In the genomic region with DNA sequence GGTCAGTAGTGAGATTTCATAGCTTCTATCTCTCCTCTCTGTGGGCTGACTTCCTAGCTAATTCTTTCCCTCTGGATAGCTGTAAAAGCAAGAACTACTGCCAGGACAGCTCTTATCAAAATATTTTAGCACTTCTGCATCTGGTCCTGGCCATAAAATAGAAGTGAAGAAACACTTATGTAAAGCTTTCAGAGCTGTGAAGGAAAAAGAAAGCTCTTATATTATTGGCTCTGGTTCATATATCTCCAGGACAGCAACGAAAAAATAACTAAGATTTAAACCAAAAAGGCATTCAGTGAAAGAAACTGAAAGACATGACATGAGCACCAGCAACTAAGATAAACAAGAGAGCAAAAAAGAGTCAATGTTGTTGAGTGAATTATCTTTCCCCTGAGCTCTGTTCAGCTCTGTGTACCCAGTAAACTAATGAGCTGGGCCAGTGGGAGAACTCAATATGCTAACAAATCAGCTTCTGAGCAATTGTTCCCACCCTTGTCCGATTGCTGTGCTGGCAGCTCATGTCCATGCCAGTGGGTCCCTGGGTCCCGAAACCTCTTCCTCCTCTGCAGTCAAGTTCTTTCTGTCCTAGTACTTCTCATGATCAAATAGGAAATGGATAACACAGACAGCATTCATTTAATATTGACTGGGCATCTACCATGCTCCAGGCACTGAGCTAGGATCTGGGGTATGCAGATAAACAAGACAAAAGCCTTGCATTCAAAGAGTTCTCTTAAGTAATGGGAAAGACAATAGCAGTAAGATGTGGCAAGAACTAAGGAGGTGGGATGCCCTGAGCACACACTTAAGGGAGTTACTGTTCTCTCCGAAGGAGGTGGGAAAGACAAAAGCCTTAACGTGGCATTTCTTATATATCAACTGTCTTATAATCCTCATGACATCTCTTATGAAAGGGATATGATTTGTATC, we compare ENCODE assay signal across 19 cellular contexts. TPM values are rescaled to one million over a fixed set of nuclear protein-coding genes. Genes with fewer than 3 reads are reported as not detected.
A peak's percentile ranks its signal among the peaks of the same experiment; 100 is the strongest.
DNase-seq lines count a peak whose midpoint lies in the region; ATAC-seq and TF ChIP-seq lines count a peak whose summit lies in the region.
"Had no signal": no experiment of that assay in that cellular context is flagged by ENCODE, and none has a peak within 500 bp of the region (broad histone marks: within the 10 kb centered on the region; RNA-seq: fewer than 3 reads in every experiment).

No MANE protein-coding gene starts in this region.

- H3K4me1 Mint-ChIP-seq in progenitor cell of endocrine pancreas (ENCODE audit: low read depth), result peaks cover 53% of the 10 kb centered on the region
- H3K4me1 Mint-ChIP-seq: CD4-positive, alpha-beta memory T cell had no signal

- H3K27me3 Mint-ChIP-seq in progenitor cell of endocrine pancreas, result no peaks in the 10 kb centered on the region

- no peak for TF ChIP-seq POLR2A in erythroblast (IDR thresholded peaks at IDR 0.05; ENCODE audit: low read length)

- no peak for TF ChIP-seq CTCF in fibroblast of the aortic adventitia (IDR thresholded peaks at IDR 0.05; ENCODE audit: insufficient read depth, low read length)
- no peak for TF ChIP-seq CTCF in right atrium auricular region (IDR thresholded peaks at IDR 0.05)
- no peak for TF ChIP-seq CTCF in progenitor cell of endocrine pancreas (IDR thresholded peaks at IDR 0.05; ENCODE audit: unreplicated experiment)

- H3K36me3 Mint-ChIP-seq in progenitor cell of endocrine pancreas (ENCODE audit: insufficient read depth), result no peaks in the 10 kb centered on the region
- H3K36me3 Mint-ChIP-seq: CD4-positive, alpha-beta memory T cell had no signal

- no peaks in the 10 kb centered on the region for H3K27me3 ChIP-seq in right atrium auricular region
- H3K27me3 ChIP-seq: BE2C had no signal

- no peaks in the 10 kb centered on the region for H3K9me3 Mint-ChIP-seq in progenitor cell of endocrine pancreas (ENCODE audit: low read depth)

- H3K36me3 ChIP-seq in right atrium auricular region, result no peaks in the 10 kb centered on the region
- H3K36me3 ChIP-seq: BE2C had no signal

- no peak overlapping the region for H3K4me3 Mint-ChIP-seq in progenitor cell of endocrine pancreas (ENCODE audit: low read depth)
- H3K4me3 Mint-ChIP-seq: CD4-positive, alpha-beta memory T cell had no signal

- H3K4me1 ChIP-seq in right atrium auricular region, result peaks cover 0 to 10% of the 10 kb centered on the region in 2 donors

- peak overlapping the region; percentile 7 for H3K27ac Mint-ChIP-seq in progenitor cell of endocrine pancreas
- H3K27ac Mint-ChIP-seq: CD4-positive, alpha-beta memory T cell had no signal

- ATAC-seq in GM21360 (IDR thresholded peaks at IDR 0.05; ENCODE audit: unreplicated experiment), result no peak
- ATAC-seq: HepG2 had no signal

- H3K27ac ChIP-seq in right atrium auricular region, result peak overlapping the region; percentile 51 to 79

- H3K4me3 ChIP-seq in fibroblast of the aortic adventitia (ENCODE audit: low read depth, low read length) (no peak overlapping the region), right atrium auricular region (no peak overlapping the region)

- DNase-seq in OCI-M1 (lab: John Stamatoyannopoulos, UW) (peak; percentile 13), fibroblast of the aortic adventitia (ENCODE audit: low read depth) (peak; percentile 32), right atrium auricular region (ENCODE audit: low spot score) (no peak), progenitor cell of endocrine pancreas (ENCODE audit: low spot score, unreplicated experiment) (no peak), HuH-7 (ENCODE audit: low spot score) (no peak), erythroblast (lab: John Stamatoyannopoulos, UW) (no peak), H4 (ENCODE audit: low spot score) (no peak)
- DNase-seq: BE2C; CD4-positive, alpha-beta memory T cell; EL; H7; Karpas-422; MM.1S; NCI-H1105; NCI-H187; NCI-H2171 treated with DMSO at 0.1 percent for 48 hours; NCI-H510A had no signal

- no peaks in the 10 kb centered on the region for H3K9me3 ChIP-seq in right atrium auricular region
- H3K9me3 ChIP-seq: BE2C had no signal

RNA-seq across cellular contexts. Expression of gene MAN1A2, which starts 45.3 kb away (rescaled TPM):
- total RNA-seq in fibroblast of the aortic adventitia (ENCODE audit: low replicate concordance) (31.3 and 43.7 TPM in 2 replicates), right atrium auricular region (10 to 100 TPM; 26.7 to 52.7 TPM), progenitor cell of endocrine pancreas (66.5 and 67.7 TPM in 2 replicates)
- 12.7 and 16.0 TPM in 2 replicates for total RNA-seq in H4 (2014; rRNA removed; shearing (Covaris generic))

Comparison
In these comparisons a context has a peak if more than half of its experiments do, and no peak if none do; other contexts are left out.
1. DNase-seq: peak in OCI-M1 (single experiment) and fibroblast of the aortic adventitia (single experiment); none in right atrium auricular region (single experiment), progenitor cell of endocrine pancreas (single experiment), HuH-7 (single experiment), erythroblast (0 of 2) and H4 (single experiment).